Comparison of ENCODE assay signal across 15 cellular contexts in the genomic region with DNA sequence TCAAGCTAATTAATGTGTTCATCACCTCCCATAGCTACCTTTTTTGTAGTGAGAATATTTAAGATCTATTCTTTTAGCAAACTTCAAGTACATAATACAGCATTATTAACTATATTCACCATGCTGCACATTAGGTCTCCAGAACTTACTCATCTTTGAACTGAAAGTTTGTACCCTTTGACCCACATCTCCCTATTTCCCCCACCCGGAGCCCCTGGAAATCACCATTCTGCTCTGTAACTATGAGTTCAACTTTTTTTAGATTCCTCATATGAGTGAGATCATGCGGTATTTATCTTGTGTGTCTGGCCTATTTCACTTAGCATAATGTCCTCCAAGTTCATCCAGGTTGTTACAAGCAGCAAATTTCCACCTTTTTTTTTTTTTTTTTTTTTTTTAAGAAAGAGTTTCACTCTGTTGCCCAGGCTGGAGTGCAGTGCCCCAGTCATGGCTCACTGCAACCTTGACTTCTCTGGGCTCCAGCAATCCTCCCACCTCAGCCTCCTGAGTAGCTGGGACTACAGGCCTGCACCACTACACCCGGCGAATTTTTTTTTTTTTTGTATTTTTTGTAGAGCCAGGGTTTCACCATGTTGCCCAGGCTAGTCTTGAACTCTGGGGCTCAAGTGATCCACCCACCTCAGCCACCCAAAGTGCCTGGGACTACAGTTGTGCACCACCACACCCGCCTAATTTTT.
DNase-seq lines count a peak whose midpoint lies in the region; ATAC-seq, FAIRE-seq and TF ChIP-seq lines count a peak whose summit lies in the region.
"Had no signal": no experiment of that assay in that cellular context is flagged by ENCODE, and none has a peak within 500 bp of the region (broad histone marks: within the 10 kb centered on the region; RNA-seq: fewer than 3 reads in every experiment).

No MANE protein-coding gene starts in this region.

- H4K20me1 ChIP-seq in GM12878 (ENCODE audit: control insufficient read depth, insufficient read depth) (no peaks in the 10 kb centered on the region), SK-N-SH (ENCODE audit: insufficient read depth) (no peaks in the 10 kb centered on the region)

- H3K36me3 ChIP-seq in GM12878 (ENCODE audit: control insufficient read depth in 2 of 2, insufficient read depth in 2 of 2, low read length in 1 of 2) (no peaks in the 10 kb centered on the region), SK-N-SH (replicated peaks in 1 of 2; ENCODE audit: control insufficient read depth in 1 of 2, insufficient read depth in 2 of 2, low read length in 1 of 2) (peaks cover 5 to 15% of the 10 kb centered on the region in 2 experiments)

- H3K9me3 ChIP-seq in GM12878 (replicated peaks; ENCODE audit: control insufficient read depth, insufficient read depth, low read length) = no peaks in the 10 kb centered on the region
- H3K9me3 ChIP-seq in SK-N-SH = no peaks in the 10 kb centered on the region
- H3K9me3 ChIP-seq: mucosa of descending colon, stomach had no signal

- TF ChIP-seq EP300 in GM12878 (IDR thresholded peaks at IDR 0.05; ENCODE audit: borderline replicate concordance in 1 of 2, control insufficient read depth in 1 of 2, low read depth in 2 of 2, low read length in 2 of 2) (0 out of 4 replicates have a peak, but pooled peaks of 1 of the 2 experiments have one; percentile 12), SK-N-SH (IDR thresholded peaks at IDR 0.05; ENCODE audit: borderline replicate concordance in 1 of 2, low read depth in 1 of 2, low read length in 1 of 2) (no peak)

- BruUV-seq in GM12878 (replicated peaks; lab: Mats Ljungman, UMichigan) = no TSS peak

- RAD21 ChIA-PET in GM12878 (lab: Charles Lee; ENCODE audit: unreplicated experiment) = interaction anchor here (1.0 to 1.4 kb wide), 4 partner anchors 21 to 148 kb away, joined by 3 to 5 read pairs (median 4); no protein-coding TSS in a partner anchor

- WGBS in GM12878 (ENCODE audit: insufficient coverage, insufficient replicate concordance, low lambda C conversion rate, missing lambda C conversion rate) = 10% methylated on average over 5 of the region's 5 CpGs
- 95% methylated on average over 5 of the region's 5 CpGs for WGBS in SK-N-SH (ENCODE audit: low lambda C conversion rate)

- no peaks in the 10 kb centered on the region for H3K79me2 ChIP-seq in GM12878 (ENCODE audit: control insufficient read depth, insufficient read depth, low read length)
- peaks cover 56% of the 10 kb centered on the region for H3K79me2 ChIP-seq in SK-N-SH (ENCODE audit: insufficient read depth)

- no peak overlapping the region for H2AFZ ChIP-seq in GM12878 (ENCODE audit: control insufficient read depth, low read depth, low read length)
- no peak overlapping the region for H2AFZ ChIP-seq in SK-N-SH (ENCODE audit: low read depth)

- TF ChIP-seq RAD21 in GM12878 (IDR thresholded peaks at IDR 0.05; ENCODE audit: insufficient read depth, low read depth, low read length) (no peak), SK-N-SH (IDR thresholded peaks at IDR 0.05; ENCODE audit: low read length) (no peak)

- DNase-seq in GM12878 (ENCODE audit: low read depth, low spot score) (peak; percentile 53), NCI-H82 (lab: John Stamatoyannopoulos, UW) (no peak), SK-N-SH (no peak), AG08395 (ENCODE audit: low spot score) (no peak)
- DNase-seq in activated naive CD4-positive, alpha-beta T cell treated with anti-CD3 and anti-CD28 coated beads, Interleukin-2, amount 50 U/mL, for 16 hours = no peak
- DNase-seq: activated CD8-positive, alpha-beta memory T cell treated with anti-CD3 and anti-CD28 coated beads for 24 hours; mucosa of descending colon; NCI-H2227 treated with DMSO at 0.1 percent for 48 hours; stimulated activated CD4-positive, alpha-beta T cell treated with anti-CD3 and anti-CD28 coated beads, Interleukin-1b, Interleukin-23, amount 100 ng/mL, for 48 hours; stomach had no signal

- no peak for TF ChIP-seq POLR2A in GM12878 (IDR thresholded peaks at IDR 0.05; ENCODE audit: low read depth, low read length)

- no peaks in the 10 kb centered on the region for H3F3A ChIP-seq in SK-N-SH (replicated peaks; ENCODE audit: insufficient read depth)

- no peak overlapping the region; the same call in 1 of the 2 replicates for H3K27ac ChIP-seq in GM12878 (ENCODE audit: control insufficient read depth, insufficient read depth)
- H3K27ac ChIP-seq in SK-N-SH (ENCODE audit: low read depth in 2 of 2, low read length in 1 of 2) = no peak overlapping the region
- H3K27ac ChIP-seq: stomach had no signal

- H3K27me3 ChIP-seq in GM12878 (replicated peaks in 1 of 2; ENCODE audit: control insufficient read depth in 2 of 2, insufficient read depth in 2 of 2, low read length in 1 of 2) = no peaks in the 10 kb centered on the region
- H3K27me3 ChIP-seq in SK-N-SH (ENCODE audit: insufficient read depth) = no peaks in the 10 kb centered on the region
- H3K27me3 ChIP-seq: stomach had no signal

- no peak overlapping the region for H3K4me3 ChIP-seq in GM12878
- H3K4me3 ChIP-seq in SK-N-SH (ENCODE audit: low read depth in 2 of 2, low read length in 1 of 2) = no peak overlapping the region
- H3K4me3 ChIP-seq: mucosa of descending colon, stomach had no signal

- in situ Hi-C loops in GM12878 (cut with MboI) = no loop called here

- H3K9me2 ChIP-seq in SK-N-SH = no peaks in the 10 kb centered on the region

- ATAC-seq in GM18909 (IDR thresholded peaks at IDR 0.05; ENCODE audit: poor library complexity, unreplicated experiment) (peak; percentile 78), GM21619 (IDR thresholded peaks at IDR 0.05; ENCODE audit: unreplicated experiment) (peak; percentile 77), HG03064 (IDR thresholded peaks at IDR 0.05; ENCODE audit: low read depth, unreplicated experiment) (peak; percentile 62), GM12878 (peak; percentile 93)
- ATAC-seq: HCT116, mucosa of descending colon had no signal

- POLR2A ChIA-PET in GM12878 (lab: Charles Lee) = interaction anchor here (0.7 kb wide), 1 partner anchor 61 kb away, joined by 6 read pairs; no protein-coding TSS in a partner anchor
- POLR2A ChIA-PET in SK-N-SH (lab: Yijun Ruan, JAX) = no interaction called here

- CTCF ChIA-PET in GM12878 (lab: Yijun Ruan, JAX) (no interaction called here), SK-N-SH (lab: Yijun Ruan, JAX) (no interaction called here)

- no peak for TF ChIP-seq CTCF in GM12878 (IDR thresholded peaks at IDR 0.05 in 2 of 3, conservative IDR thresholded peaks at IDR 0.05 in 1 of 3; ENCODE audit: control insufficient read depth in 2 of 3, extremely low read depth in 1 of 3, insufficient read depth in 1 of 3, low read depth in 3 of 3, low read length in 3 of 3)
- TF ChIP-seq CTCF in SK-N-SH (IDR thresholded peaks at IDR 0.05) = no peak

- FAIRE-seq in GM12878 (lab: Jason Lieb, UNC) = peak; percentile 49
- FAIRE-seq: colon had no signal

- H3K4me1 ChIP-seq in GM12878 (ENCODE audit: control insufficient read depth, insufficient read depth, low read length) (peaks cover 12% of the 10 kb centered on the region), SK-N-SH (ENCODE audit: control insufficient read depth in 1 of 2, insufficient read depth in 2 of 2, low read depth in 1 of 2, low read length in 1 of 2) (peaks cover 0 to 2% of the 10 kb centered on the region in 2 experiments; a peak in 1 of 4 replicates)

- SMC1A ChIA-PET in GM12878 (lab: Charles Lee; ENCODE audit: uncharacterized antibody, unreplicated experiment) = interaction anchor here (0.7 to 1.8 kb wide), 6 partner anchors 33 to 156 kb away, joined by 3 to 7 read pairs (median 4); no protein-coding TSS in a partner anchor

- peak overlapping the region; percentile 45; the same call in 1 of the 2 replicates for H3K4me2 ChIP-seq in GM12878 (ENCODE audit: control insufficient read depth, insufficient read depth)
- H3K4me2 ChIP-seq in SK-N-SH = no peak overlapping the region

- intact Hi-C loops in GM12878 (cut with micrococcal nuclease; ENCODE audit: unreplicated experiment) = loop anchor here (1.0 kb wide), 1 partner anchor 39 kb away; no protein-coding TSS in a partner anchor

- H3K9ac ChIP-seq in GM12878 (ENCODE audit: control insufficient read depth, insufficient read depth, low read length) (no peak overlapping the region), SK-N-SH (no peak overlapping the region)

TF ChIP-seq in GM12878, 131 proteins besides CTCF, POLR2A, EP300 and RAD21 (continues in another document):
- TF ChIP-seq PAX5 (IDR thresholded peaks at IDR 0.05; ENCODE audit: borderline replicate concordance, low read depth, low read length) (peak; percentile 56; the same call in 1 of the 2 replicates), SP1 (IDR thresholded peaks at IDR 0.05; ENCODE audit: low read depth, low read length) (peak; percentile 49), IKZF2 (IDR thresholded peaks at IDR 0.05) (peak; percentile 71 to 83), CREM (IDR thresholded peaks at IDR 0.05; ENCODE audit: low read depth) (peak; percentile 67; the same call in 1 of the 2 replicates), MTA2 (IDR thresholded peaks at IDR 0.05; ENCODE audit: low read depth) (peak; percentile 77)
- TF ChIP-seq, protein P1, sequence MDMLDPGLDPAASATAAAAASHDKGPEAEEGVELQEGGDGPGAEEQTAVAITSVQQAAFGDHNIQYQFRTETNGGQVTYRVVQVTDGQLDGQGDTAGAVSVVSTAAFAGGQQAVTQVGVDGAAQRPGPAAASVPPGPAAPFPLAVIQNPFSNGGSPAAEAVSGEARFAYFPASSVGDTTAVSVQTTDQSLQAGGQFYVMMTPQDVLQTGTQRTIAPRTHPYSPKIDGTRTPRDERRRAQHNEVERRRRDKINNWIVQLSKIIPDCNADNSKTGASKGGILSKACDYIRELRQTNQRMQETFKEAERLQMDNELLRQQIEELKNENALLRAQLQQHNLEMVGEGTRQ (IDR thresholded peaks at IDR 0.05; ENCODE audit: borderline replicate concordance, low read depth, low read length) = no peak

TF ChIP-seq in SK-N-SH, 30 proteins besides CTCF, POLR2A, EP300 and RAD21 (continues in another document):
- TF ChIP-seq FOXJ3 (CRISPR knock-in tag; IDR thresholded peaks at IDR 0.05) = no peak
- no peak for TF ChIP-seq SMC3 (IDR thresholded peaks at IDR 0.05; ENCODE audit: low read depth, low read length)
- no peak for TF ChIP-seq RFX5 (IDR thresholded peaks at IDR 0.05; ENCODE audit: low read length)
- no peak for TF ChIP-seq TEAD4 (IDR thresholded peaks at IDR 0.05; ENCODE audit: borderline replicate concordance, insufficient read depth)
- TF ChIP-seq MEF2A (IDR thresholded peaks at IDR 0.05; ENCODE audit: borderline replicate concordance, low read depth) = no peak
- no peak for TF ChIP-seq JUND (IDR thresholded peaks at IDR 0.05)
- TF ChIP-seq EZH2phosphoT487 (IDR thresholded peaks at IDR 0.05; ENCODE audit: borderline replicate concordance, low read depth) = no peak
- no peak for TF ChIP-seq POLR2AphosphoS5 (IDR thresholded peaks at IDR 0.05; ENCODE audit: low read depth, low read length)
- TF ChIP-seq TCF12 (IDR thresholded peaks at IDR 0.05) = no peak
